In genomic region chr6:118934461-118935330, GRCh38 we compare ENCODE assay signal across 8 cellular contexts.
DNase-seq lines count a peak whose midpoint lies in the region; ATAC-seq and TF ChIP-seq lines count a peak whose summit lies in the region.

Gene MCM9, minus strand, starts transcription at chr6:118935159. Its CDS starts 3,436 bp downstream, at chr6:118931723.

- H3K4me3 ChIP-seq in AG09309 (ENCODE audit: control insufficient read depth, low read depth, low read length): peak within 1 kb of the TSS; percentile 75

- DNase-seq in AG09309 (ENCODE audit: low read depth) (peak; percentile 17), NCI-H345 treated with DMSO at 0.1 percent for 48 hours (lab: John Stamatoyannopoulos, UW; ENCODE audit: unreplicated experiment) (peak; percentile 81), iris pigment epithelial cell (ENCODE audit: low read depth) (peak; percentile 90)
- peak; percentile 73 to 80 (median 76) for DNase-seq in activated CD4-positive, CD25-positive, alpha-beta regulatory T cell (lab: John Stamatoyannopoulos, UW)
- DNase-seq in central memory CD4-positive, alpha-beta T cell: peak; percentile 84
- peak; percentile 87 for DNase-seq in stimulated activated CD4-positive, alpha-beta T cell treated with anti-CD3 and anti-CD28 coated beads, Interleukin-12 subunit alpha, Interleukin-12 subunit beta, amount 100 ng/mL, for 4 hours

- TF ChIP-seq CTCF in AG09309 (IDR thresholded peaks at IDR 0.05; ENCODE audit: control insufficient read depth, insufficient read depth, low read depth, low read length, missing control alignments): no peak

- ATAC-seq in GM18909 (IDR thresholded peaks at IDR 0.05; ENCODE audit: poor library complexity, unreplicated experiment) (peak; percentile 97), HG03159 (IDR thresholded peaks at IDR 0.05; ENCODE audit: unreplicated experiment) (peak; percentile 94)

Comparison
In these comparisons a context has a peak if more than half of its experiments do, and no peak if none do; other contexts are left out.
1. Peak in every context shown above with its lines: DNase-seq, ATAC-seq and H3K4me3 ChIP-seq.
2. DNase-seq: peak in every context shown above with its lines; median percentile 90 in iris pigment epithelial cell; 87 in stimulated activated CD4-positive, alpha-beta T cell treated with anti-CD3 and anti-CD28 coated beads, Interleukin-12 subunit alpha, Interleukin-12 subunit beta, amount 100 ng/mL, for 4 hours; 84 in central memory CD4-positive, alpha-beta T cell; 81 in NCI-H345 treated with DMSO at 0.1 percent for 48 hours; 76 in activated CD4-positive, CD25-positive, alpha-beta regulatory T cell; 17 in AG09309.